ENCODE assay signal across 8 cellular contexts in genomic region chr11:45917286-45917622, GRCh38. TPM values are rescaled to one million over a fixed set of nuclear protein-coding genes. Genes with fewer than 3 reads are reported as not detected.
DNase-seq lines count a peak whose midpoint lies in the region; ATAC-seq and TF ChIP-seq lines count a peak whose summit lies in the region.

No MANE protein-coding gene starts in this region.

- no peaks in the 10 kb centered on the region for H3K9me3 ChIP-seq in Peyer's patch
- no peaks in the 10 kb centered on the region for H3K9me3 ChIP-seq in sigmoid colon

- H3K36me3 ChIP-seq in Peyer's patch: peaks cover 0 to 39% (median 0%) of the 10 kb centered on the region in 3 donors
- peaks cover 15 to 38% (median 22%) of the 10 kb centered on the region in 4 donors for H3K36me3 ChIP-seq in sigmoid colon

- TF ChIP-seq CTCF in Peyer's patch (IDR thresholded peaks at IDR 0.05): no peak
- TF ChIP-seq CTCF in fibroblast of mammary gland (conservative IDR thresholded peaks at IDR 0.05; ENCODE audit: control insufficient read depth, insufficient read depth, low read depth, low read length): no peak
- TF ChIP-seq CTCF in sigmoid colon (IDR thresholded peaks at IDR 0.05): no peak

- H3K27ac ChIP-seq in Peyer's patch: peak overlapping the region; percentile 87 to 97 (median 88)
- H3K27ac ChIP-seq in sigmoid colon: peak overlapping the region; percentile 90 to 92 (median 91)

- ATAC-seq in GM21786 (IDR thresholded peaks at IDR 0.05; ENCODE audit: unreplicated experiment): no peak

- H3K4me3 ChIP-seq in Peyer's patch (peak overlapping the region; percentile 75 to 95 (median 81)), fibroblast of mammary gland (ENCODE audit: control insufficient read depth, low read depth, low read length) (peak overlapping the region; percentile 65), sigmoid colon (peak overlapping the region; percentile 81 to 96 (median 86))

- peaks cover 0 to 10% of the 10 kb centered on the region in 2 donors for H3K27me3 ChIP-seq in Peyer's patch
- peaks cover 3 to 11% (median 8%) of the 10 kb centered on the region in 3 donors for H3K27me3 ChIP-seq in sigmoid colon

- TF ChIP-seq POLR2A in Peyer's patch (IDR thresholded peaks at IDR 0.05) (no peak), sigmoid colon (IDR thresholded peaks at IDR 0.05) (no peak)

- DNase-seq in DMS53 (lab: John Stamatoyannopoulos, UW) (peak; percentile 54), DMS53 treated with DMSO at 0.1 percent for 48 hours (lab: John Stamatoyannopoulos, UW; ENCODE audit: unreplicated experiment) (no peak), Peyer's patch (no peak), fibroblast of mammary gland (ENCODE audit: low read depth) (no peak), sigmoid colon (no peak), D341Med (ENCODE audit: low spot score) (no peak), dermis blood vessel endothelial cell (no peak)

- intact Hi-C loops in sigmoid colon (cut with DNase I): loop anchor here (1.0 to 2.0 kb wide), 2 partner anchors 16 to 75 kb away; no protein-coding TSS in a partner anchor

- no peak for TF ChIP-seq EP300 in sigmoid colon (IDR thresholded peaks at IDR 0.05)

- H3K4me1 ChIP-seq in Peyer's patch (peaks cover 1 to 21% (median 12%) of the 10 kb centered on the region in 4 donors), sigmoid colon (peaks cover 0 to 26% (median 21%) of the 10 kb centered on the region in 4 donors)

- 3 to 5% methylated on average over 16 of the region's 16 CpGs for WGBS in sigmoid colon, 2 donors

RNA-seq across cellular contexts. Expression of gene PEX16, which starts 0.4 kb away (rescaled TPM):
- total RNA-seq in Peyer's patch: 10 to 100 TPM; 46.2 to 66.8 (median 63.0) TPM
- total RNA-seq in sigmoid colon: 10 to 100 TPM; 13.8 to 28.2 (median 21.6) TPM
- 10 to 100 TPM; 30.3 to 46.3 (median 37.8) TPM for polyA plus RNA-seq in sigmoid colon
- total RNA-seq in dermis blood vessel endothelial cell: 28.9 and 33.4 TPM in 2 replicates

RNA-seq across cellular contexts. Expression of gene LARGE2, which starts 5.2 kb away (rescaled TPM):
- total RNA-seq in Peyer's patch (1 to 10 TPM in 2 of 4 donors, under 1 TPM in 1, not detected in 1; 0.83 to 1.6 (median 1.2) TPM), sigmoid colon (not detected), dermis blood vessel endothelial cell (not detected in 2 replicates)
- polyA plus RNA-seq in sigmoid colon: 10 to 100 TPM in 1 of 3 donors, under 1 TPM in 1, not detected in 1; 0.46 to 13.6 TPM

RNA-seq across cellular contexts. Expression of gene FREY1, which starts 10.2 kb away (rescaled TPM):
- total RNA-seq in Peyer's patch (1 to 10 TPM in 1 of 4 donors, not detected in 3; 4.9 TPM), sigmoid colon (1 to 10 TPM in 2 of 4 donors, not detected in 2; 2.2 to 3.5 TPM), dermis blood vessel endothelial cell (0.70 and 0.85 TPM in 2 replicates)
- under 1 TPM in 1 of 3 donors, not detected in 2; 0.64 TPM for polyA plus RNA-seq in sigmoid colon

RNA-seq across cellular contexts. Expression of gene MAPK8IP1, which starts 31.8 kb away (rescaled TPM):
- total RNA-seq in Peyer's patch: 10 to 100 TPM in 1 of 4 donors, 1 to 10 TPM in 3; 1.1 to 17.3 (median 3.3) TPM
- 10 to 100 TPM in 2 of 4 donors, 1 to 10 TPM in 2; 4.9 to 15.5 (median 8.8) TPM for total RNA-seq in sigmoid colon
- polyA plus RNA-seq in sigmoid colon: 1 to 10 TPM; 1.2 to 4.2 (median 1.8) TPM
- 2.2 and 3.1 TPM in 2 replicates for total RNA-seq in dermis blood vessel endothelial cell
